ENCODE assay signal across 27 cellular contexts in the genomic region with DNA sequence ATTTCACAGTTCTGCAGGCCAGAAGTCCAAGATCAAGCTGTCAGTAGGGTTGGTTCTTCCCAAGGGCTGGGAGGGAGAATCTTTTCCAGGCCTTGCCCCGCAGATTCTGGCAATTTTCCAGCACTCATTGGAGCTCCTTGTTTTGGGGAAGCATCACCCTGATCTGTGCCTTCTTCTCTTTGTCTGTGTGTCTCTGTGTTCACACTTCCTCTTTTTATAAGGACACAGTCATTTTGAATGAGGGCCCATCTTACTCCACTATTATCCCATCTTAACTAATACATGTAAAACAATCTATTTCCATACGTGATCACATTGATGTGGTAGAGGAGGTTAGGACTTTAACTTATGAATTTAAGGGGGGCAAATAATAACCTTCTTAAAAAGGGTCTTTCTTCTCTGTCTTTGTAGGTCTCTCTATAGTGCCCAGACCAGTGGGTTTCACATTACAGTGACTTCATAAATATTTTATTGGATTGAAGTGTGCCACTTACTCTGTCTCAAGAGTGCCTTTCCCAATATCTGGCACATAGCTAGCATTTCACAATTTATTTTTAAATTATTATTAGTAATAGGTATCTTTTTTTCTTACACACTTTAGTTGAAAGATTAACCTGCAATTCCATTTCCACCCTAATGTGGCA.
DNase-seq lines count a peak whose midpoint lies in the region; ATAC-seq and TF ChIP-seq lines count a peak whose summit lies in the region.
"Had no signal": no experiment of that assay in that cellular context is flagged by ENCODE, and none has a peak within 500 bp of the region (broad histone marks: within the 10 kb centered on the region; RNA-seq: fewer than 3 reads in every experiment).

No MANE protein-coding gene starts in this region.

- no peaks in the 10 kb centered on the region for H3K36me3 ChIP-seq in OCI-LY3 (replicated peaks; ENCODE audit: low read depth, low read length)
- no peaks in the 10 kb centered on the region for H3K36me3 ChIP-seq in upper lobe of right lung
- no peaks in the 10 kb centered on the region for H3K36me3 ChIP-seq in stomach
- H3K36me3 ChIP-seq: cardiac muscle cell, esophagus muscularis mucosa, left ventricle myocardium inferior had no signal

- TF ChIP-seq CTCF in OCI-LY3 (IDR thresholded peaks at IDR 0.05; ENCODE audit: low read depth, low read length) (no peak), upper lobe of right lung (IDR thresholded peaks at IDR 0.05) (no peak), stomach (IDR thresholded peaks at IDR 0.05) (no peak), coronary artery (IDR thresholded peaks at IDR 0.05) (no peak)

- TF ChIP-seq POLR2A in stomach (IDR thresholded peaks at IDR 0.05) = no peak

- H3K27ac ChIP-seq in OCI-LY3 (ENCODE audit: low read length) = no peak overlapping the region
- no peak overlapping the region for H3K27ac ChIP-seq in upper lobe of right lung
- no peak overlapping the region for H3K27ac ChIP-seq in stomach
- H3K27ac ChIP-seq in coronary artery = no peak overlapping the region
- H3K27ac ChIP-seq: cardiac muscle cell, esophagus muscularis mucosa, left ventricle myocardium inferior, skin epidermis had no signal

- DNase-seq in SIG-M5 treated with dmso at 0.1 percent for 504 hours (lab: John Stamatoyannopoulos, UW; ENCODE audit: unreplicated experiment) (peak; percentile 33), SIG-M5 (lab: John Stamatoyannopoulos, UW) (no peak), upper lobe of right lung (no peak), stomach (no peak), coronary artery (ENCODE audit: low spot score) (no peak)
- DNase-seq: activated CD4-positive, alpha-beta memory T cell treated with anti-CD3 and anti-CD28 coated beads for 36 hours; AML-193; aorta; cortex of kidney; DMS79; endodermal cell; GF-D8; HFFc6; left ventricle myocardium inferior; naive thymus-derived CD4-positive, alpha-beta T cell; NCI-H1417; NCI-H2081 treated with DMSO at 0.1 percent for 48 hours; occipital lobe; stimulated activated CD4-positive, alpha-beta T cell treated with anti-CD3 and anti-CD28 coated beads, Interleukin-1b, Interleukin-23, amount 100 ng/mL, for 48 hours; substantia nigra had no signal

- no peaks in the 10 kb centered on the region for H3K79me2 ChIP-seq in OCI-LY3 (ENCODE audit: low read length)

- intact Hi-C loops in upper lobe of right lung (cut with DNase I) = no loop called here
- intact Hi-C loops in stomach (cut with DNase I; ENCODE audit: low total_unique reads) = no loop called here

- 57 to 67% (median 60%) methylated on average over 2 of the region's 2 CpGs for WGBS in stomach, 5 donors

- H3K9ac ChIP-seq in OCI-LY3 (ENCODE audit: low read length) = no peak overlapping the region

- TF ChIP-seq EP300 in stomach (IDR thresholded peaks at IDR 0.05) = no peak

- H4K20me1 ChIP-seq in OCI-LY3 (ENCODE audit: insufficient read depth, low read length) = no peaks in the 10 kb centered on the region

- H3K4me3 ChIP-seq in OCI-LY3 (ENCODE audit: low read length) (no peak overlapping the region), upper lobe of right lung (no peak overlapping the region), stomach (no peak overlapping the region), coronary artery (no peak overlapping the region)
- H3K4me3 ChIP-seq: cardiac muscle cell, esophagus muscularis mucosa, GM23338, left ventricle myocardium inferior, skin epidermis had no signal

- H3K4me1 ChIP-seq in OCI-LY3 (ENCODE audit: low read length) (peaks cover 12% of the 10 kb centered on the region), upper lobe of right lung (no peaks in the 10 kb centered on the region), stomach (no peaks in the 10 kb centered on the region)
- H3K4me1 ChIP-seq: esophagus muscularis mucosa, left ventricle myocardium inferior had no signal

- ATAC-seq in HG03342 (IDR thresholded peaks at IDR 0.05; ENCODE audit: unreplicated experiment) (peak; percentile 65), upper lobe of right lung (peak; percentile 36), HG02678 (IDR thresholded peaks at IDR 0.05; ENCODE audit: unreplicated experiment) (no peak)
- ATAC-seq: GM23338; naive thymus-derived CD4-positive, alpha-beta T cell had no signal

- H3K4me2 ChIP-seq in OCI-LY3 (ENCODE audit: low read length) = 0 out of 2 replicates have a peak overlapping the region, but pooled peaks have one; percentile 3
- H3K4me2 ChIP-seq: GM23338 had no signal

- no peaks in the 10 kb centered on the region for H3K27me3 ChIP-seq in OCI-LY3 (ENCODE audit: low read depth, low read length)
- H3K27me3 ChIP-seq in upper lobe of right lung = no peaks in the 10 kb centered on the region
- H3K27me3 ChIP-seq in stomach = no peaks in the 10 kb centered on the region
- H3K27me3 ChIP-seq: cardiac muscle cell, esophagus muscularis mucosa had no signal

- H2AFZ ChIP-seq in OCI-LY3 (ENCODE audit: low read depth, low read length) = no peak overlapping the region
- H2AFZ ChIP-seq: GM23338 had no signal

- H3K9me3 ChIP-seq in OCI-LY3 (ENCODE audit: insufficient read depth, low read length) (no peaks in the 10 kb centered on the region), upper lobe of right lung (no peaks in the 10 kb centered on the region), stomach (peaks cover 0 to 6% (median 0%) of the 10 kb centered on the region in 4 donors)
- H3K9me3 ChIP-seq: esophagus muscularis mucosa had no signal
